In genomic region chr1:46152021-46152420, GRCh38 we compare ENCODE assay signal across 1 cellular context.
TF ChIP-seq lines count a peak whose summit lies in the region.

No MANE protein-coding gene starts in this region.

TF ChIP-seq in SK-N-SH, 30 proteins besides CTCF, POLR2A, EP300 and RAD21 (continued from another document):
- TF ChIP-seq REST (IDR thresholded peaks at IDR 0.05; ENCODE audit: low read depth, low read length) (no peak), FOSL2 (IDR thresholded peaks at IDR 0.05; ENCODE audit: borderline replicate concordance, low read depth) (peak; percentile 18; the same call in 1 of the 2 replicates), IRF3 (IDR thresholded peaks at IDR 0.05; ENCODE audit: low read depth, low read length) (no peak)
TF ChIP-seq in SK-N-SH: peak in this region for 2.
